1 cellular context compared by ENCODE assay signal in the genomic region with DNA sequence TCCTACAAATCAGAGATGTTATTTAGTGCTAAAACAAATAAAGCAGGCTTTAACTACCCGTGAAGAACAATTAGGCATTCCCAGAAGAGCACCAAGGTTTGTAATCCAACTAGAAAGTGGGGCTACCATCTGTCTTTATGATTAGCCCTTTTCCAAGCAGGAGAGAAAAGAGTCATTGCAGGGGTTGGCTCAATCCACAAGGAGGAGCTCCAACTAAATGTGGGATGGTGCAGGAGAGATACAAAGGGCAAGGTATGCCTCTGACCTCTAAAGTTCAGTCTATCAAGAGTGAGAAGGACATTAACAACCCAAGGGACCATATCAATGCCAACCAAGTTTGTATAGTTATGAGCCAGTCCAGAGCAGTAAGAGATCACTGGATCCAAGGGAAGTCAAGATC.
TF ChIP-seq lines count a peak whose summit lies in the region.

No MANE protein-coding gene starts in this region.

TF ChIP-seq in K562, 482 proteins besides CTCF, POLR2A, EP300 and RAD21 (continued from another document):
- TF ChIP-seq, protein P1, sequence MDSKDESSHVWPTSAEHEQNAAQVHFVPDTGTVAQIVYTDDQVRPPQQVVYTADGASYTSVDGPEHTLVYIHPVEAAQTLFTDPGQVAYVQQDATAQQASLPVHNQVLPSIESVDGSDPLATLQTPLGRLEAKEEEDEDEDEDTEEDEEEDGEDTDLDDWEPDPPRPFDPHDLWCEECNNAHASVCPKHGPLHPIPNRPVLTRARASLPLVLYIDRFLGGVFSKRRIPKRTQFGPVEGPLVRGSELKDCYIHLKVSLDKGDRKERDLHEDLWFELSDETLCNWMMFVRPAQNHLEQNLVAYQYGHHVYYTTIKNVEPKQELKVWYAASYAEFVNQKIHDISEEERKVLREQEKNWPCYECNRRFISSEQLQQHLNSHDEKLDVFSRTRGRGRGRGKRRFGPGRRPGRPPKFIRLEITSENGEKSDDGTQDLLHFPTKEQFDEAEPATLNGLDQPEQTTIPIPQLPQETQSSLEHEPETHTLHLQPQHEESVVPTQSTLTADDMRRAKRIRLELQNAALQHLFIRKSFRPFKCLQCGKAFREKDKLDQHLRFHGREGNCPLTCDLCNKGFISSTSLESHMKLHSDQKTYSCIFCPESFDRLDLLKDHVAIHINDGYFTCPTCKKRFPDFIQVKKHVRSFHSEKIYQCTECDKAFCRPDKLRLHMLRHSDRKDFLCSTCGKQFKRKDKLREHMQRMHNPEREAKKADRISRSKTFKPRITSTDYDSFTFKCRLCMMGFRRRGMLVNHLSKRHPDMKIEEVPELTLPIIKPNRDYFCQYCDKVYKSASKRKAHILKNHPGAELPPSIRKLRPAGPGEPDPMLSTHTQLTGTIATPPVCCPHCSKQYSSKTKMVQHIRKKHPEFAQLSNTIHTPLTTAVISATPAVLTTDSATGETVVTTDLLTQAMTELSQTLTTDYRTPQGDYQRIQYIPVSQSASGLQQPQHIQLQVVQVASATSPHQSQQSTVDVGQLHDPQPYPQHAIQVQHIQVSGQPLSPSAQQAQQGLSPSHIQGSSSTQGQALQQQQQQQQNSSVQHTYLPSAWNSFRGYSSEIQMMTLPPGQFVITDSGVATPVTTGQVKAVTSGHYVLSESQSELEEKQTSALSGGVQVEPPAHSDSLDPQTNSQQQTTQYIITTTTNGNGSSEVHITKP (IDR thresholded peaks at IDR 0.05; ENCODE audit: partially characterized antibody) = no peak
- TF ChIP-seq ZNF561 (CRISPR knock-in tag; conservative IDR thresholded peaks at IDR 0.05) (no peak), ZNF253 (CRISPR knock-in tag; conservative IDR thresholded peaks at IDR 0.05) (no peak), HCFC1 (IDR thresholded peaks at IDR 0.05; ENCODE audit: low read depth, low read length) (no peak), HDAC2 (IDR thresholded peaks at IDR 0.05) (no peak), THRAP3 (IDR thresholded peaks at IDR 0.05; ENCODE audit: borderline replicate concordance) (no peak), NFE2L1 (tag; IDR thresholded peaks at IDR 0.05; ENCODE audit: borderline replicate concordance, low read depth) (no peak), NCOR1 (IDR thresholded peaks at IDR 0.05) (no peak)
- TF ChIP-seq, protein P2, sequence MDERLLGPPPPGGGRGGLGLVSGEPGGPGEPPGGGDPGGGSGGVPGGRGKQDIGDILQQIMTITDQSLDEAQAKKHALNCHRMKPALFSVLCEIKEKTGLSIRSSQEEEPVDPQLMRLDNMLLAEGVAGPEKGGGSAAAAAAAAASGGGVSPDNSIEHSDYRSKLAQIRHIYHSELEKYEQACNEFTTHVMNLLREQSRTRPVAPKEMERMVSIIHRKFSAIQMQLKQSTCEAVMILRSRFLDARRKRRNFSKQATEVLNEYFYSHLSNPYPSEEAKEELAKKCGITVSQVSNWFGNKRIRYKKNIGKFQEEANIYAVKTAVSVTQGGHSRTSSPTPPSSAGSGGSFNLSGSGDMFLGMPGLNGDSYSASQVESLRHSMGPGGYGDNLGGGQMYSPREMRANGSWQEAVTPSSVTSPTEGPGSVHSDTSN (CRISPR knock-in tag; IDR thresholded peaks at IDR 0.05; ENCODE audit: low read depth) = no peak
- TF ChIP-seq, protein P2 (tag; conservative IDR thresholded peaks at IDR 0.05; ENCODE audit: low read depth) = no peak
- TF ChIP-seq, protein P3, sequence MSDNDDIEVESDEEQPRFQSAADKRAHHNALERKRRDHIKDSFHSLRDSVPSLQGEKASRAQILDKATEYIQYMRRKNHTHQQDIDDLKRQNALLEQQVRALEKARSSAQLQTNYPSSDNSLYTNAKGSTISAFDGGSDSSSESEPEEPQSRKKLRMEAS (CRISPR knock-in tag; IDR thresholded peaks at IDR 0.05) = no peak
- TF ChIP-seq, protein P4, sequence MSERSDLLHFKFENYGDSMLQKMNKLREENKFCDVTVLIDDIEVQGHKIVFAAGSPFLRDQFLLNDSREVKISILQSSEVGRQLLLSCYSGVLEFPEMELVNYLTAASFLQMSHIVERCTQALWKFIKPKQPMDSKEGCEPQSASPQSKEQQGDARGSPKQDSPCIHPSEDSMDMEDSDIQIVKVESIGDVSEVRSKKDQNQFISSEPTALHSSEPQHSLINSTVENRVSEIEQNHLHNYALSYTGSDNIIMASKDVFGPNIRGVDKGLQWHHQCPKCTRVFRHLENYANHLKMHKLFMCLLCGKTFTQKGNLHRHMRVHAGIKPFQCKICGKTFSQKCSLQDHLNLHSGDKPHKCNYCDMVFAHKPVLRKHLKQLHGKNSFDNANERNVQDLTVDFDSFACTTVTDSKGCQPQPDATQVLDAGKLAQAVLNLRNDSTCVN (CRISPR knock-in tag; IDR thresholded peaks at IDR 0.05) = no peak
- TF ChIP-seq, protein P5, sequence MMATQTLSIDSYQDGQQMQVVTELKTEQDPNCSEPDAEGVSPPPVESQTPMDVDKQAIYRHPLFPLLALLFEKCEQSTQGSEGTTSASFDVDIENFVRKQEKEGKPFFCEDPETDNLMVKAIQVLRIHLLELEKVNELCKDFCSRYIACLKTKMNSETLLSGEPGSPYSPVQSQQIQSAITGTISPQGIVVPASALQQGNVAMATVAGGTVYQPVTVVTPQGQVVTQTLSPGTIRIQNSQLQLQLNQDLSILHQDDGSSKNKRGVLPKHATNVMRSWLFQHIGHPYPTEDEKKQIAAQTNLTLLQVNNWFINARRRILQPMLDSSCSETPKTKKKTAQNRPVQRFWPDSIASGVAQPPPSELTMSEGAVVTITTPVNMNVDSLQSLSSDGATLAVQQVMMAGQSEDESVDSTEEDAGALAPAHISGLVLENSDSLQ (IDR thresholded peaks at IDR 0.05) = no peak
